ENCODE assay signal across 1 cellular context in the genomic region with DNA sequence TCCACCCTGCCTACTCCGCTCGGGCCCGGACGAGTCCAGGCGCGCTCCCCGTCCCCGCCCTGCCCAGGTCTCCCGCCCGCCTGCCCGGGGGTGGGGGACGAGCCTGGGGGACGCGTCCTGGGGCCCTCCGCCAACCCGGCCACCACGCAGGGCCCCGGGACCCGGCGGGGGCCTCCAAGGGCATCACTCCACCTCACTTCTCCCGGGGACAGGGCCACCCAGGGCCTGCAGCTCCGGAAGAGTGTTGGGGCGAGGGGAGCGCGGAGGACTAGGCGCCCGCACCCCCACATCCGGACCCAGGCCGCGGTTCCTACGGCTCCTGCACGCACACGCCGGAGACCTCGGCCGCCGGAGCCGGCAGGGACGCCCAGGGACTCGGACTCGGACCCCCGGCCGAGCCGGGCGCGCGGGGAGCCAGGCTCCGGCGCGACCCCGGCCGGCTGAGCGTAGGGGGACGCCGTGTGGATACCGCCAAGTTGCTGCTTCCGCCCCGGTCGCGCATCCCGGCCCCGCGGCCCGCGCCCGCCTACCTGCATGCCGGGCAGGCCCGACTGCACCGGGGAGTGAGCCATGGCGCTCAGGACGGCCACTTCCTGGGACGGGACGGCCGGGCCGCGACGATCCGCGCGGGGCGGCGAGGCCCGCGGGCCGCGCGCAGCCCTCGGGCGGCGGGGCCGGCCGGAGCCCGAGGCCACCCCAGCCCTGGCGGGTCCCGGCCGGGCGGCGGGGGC.
TF ChIP-seq lines count a peak whose summit lies in the region.

No MANE protein-coding gene starts in this region.

TF ChIP-seq in HepG2, 621 proteins besides CTCF, POLR2A, EP300 and RAD21 (continued from another document and continues in another):
- TF ChIP-seq, protein P1, sequence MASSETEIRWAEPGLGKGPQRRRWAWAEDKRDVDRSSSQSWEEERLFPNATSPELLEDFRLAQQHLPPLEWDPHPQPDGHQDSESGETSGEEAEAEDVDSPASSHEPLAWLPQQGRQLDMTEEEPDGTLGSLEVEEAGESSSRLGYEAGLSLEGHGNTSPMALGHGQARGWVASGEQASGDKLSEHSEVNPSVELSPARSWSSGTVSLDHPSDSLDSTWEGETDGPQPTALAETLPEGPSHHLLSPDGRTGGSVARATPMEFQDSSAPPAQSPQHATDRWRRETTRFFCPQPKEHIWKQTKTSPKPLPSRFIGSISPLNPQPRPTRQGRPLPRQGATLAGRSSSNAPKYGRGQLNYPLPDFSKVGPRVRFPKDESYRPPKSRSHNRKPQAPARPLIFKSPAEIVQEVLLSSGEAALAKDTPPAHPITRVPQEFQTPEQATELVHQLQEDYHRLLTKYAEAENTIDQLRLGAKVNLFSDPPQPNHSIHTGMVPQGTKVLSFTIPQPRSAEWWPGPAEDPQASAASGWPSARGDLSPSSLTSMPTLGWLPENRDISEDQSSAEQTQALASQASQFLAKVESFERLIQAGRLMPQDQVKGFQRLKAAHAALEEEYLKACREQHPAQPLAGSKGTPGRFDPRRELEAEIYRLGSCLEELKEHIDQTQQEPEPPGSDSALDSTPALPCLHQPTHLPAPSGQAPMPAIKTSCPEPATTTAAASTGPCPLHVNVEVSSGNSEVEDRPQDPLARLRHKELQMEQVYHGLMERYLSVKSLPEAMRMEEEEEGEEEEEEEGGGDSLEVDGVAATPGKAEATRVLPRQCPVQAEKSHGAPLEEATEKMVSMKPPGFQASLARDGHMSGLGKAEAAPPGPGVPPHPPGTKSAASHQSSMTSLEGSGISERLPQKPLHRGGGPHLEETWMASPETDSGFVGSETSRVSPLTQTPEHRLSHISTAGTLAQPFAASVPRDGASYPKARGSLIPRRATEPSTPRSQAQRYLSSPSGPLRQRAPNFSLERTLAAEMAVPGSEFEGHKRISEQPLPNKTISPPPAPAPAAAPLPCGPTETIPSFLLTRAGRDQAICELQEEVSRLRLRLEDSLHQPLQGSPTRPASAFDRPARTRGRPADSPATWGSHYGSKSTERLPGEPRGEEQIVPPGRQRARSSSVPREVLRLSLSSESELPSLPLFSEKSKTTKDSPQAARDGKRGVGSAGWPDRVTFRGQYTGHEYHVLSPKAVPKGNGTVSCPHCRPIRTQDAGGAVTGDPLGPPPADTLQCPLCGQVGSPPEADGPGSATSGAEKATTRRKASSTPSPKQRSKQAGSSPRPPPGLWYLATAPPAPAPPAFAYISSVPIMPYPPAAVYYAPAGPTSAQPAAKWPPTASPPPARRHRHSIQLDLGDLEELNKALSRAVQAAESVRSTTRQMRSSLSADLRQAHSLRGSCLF (CRISPR knock-in tag; IDR thresholded peaks at IDR 0.05; ENCODE audit: borderline replicate concordance): no peak
- TF ChIP-seq, protein P2, sequence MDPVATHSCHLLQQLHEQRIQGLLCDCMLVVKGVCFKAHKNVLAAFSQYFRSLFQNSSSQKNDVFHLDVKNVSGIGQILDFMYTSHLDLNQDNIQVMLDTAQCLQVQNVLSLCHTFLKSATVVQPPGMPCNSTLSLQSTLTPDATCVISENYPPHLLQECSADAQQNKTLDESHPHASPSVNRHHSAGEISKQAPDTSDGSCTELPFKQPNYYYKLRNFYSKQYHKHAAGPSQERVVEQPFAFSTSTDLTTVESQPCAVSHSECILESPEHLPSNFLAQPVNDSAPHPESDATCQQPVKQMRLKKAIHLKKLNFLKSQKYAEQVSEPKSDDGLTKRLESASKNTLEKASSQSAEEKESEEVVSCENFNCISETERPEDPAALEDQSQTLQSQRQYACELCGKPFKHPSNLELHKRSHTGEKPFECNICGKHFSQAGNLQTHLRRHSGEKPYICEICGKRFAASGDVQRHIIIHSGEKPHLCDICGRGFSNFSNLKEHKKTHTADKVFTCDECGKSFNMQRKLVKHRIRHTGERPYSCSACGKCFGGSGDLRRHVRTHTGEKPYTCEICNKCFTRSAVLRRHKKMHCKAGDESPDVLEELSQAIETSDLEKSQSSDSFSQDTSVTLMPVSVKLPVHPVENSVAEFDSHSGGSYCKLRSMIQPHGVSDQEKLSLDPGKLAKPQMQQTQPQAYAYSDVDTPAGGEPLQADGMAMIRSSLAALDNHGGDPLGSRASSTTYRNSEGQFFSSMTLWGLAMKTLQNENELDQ (CRISPR knock-in tag; IDR thresholded peaks at IDR 0.05; ENCODE audit: borderline replicate concordance): no peak
- no peak for TF ChIP-seq ZKSCAN1 (IDR thresholded peaks at IDR 0.05; ENCODE audit: low read length)
- TF ChIP-seq, protein P3, sequence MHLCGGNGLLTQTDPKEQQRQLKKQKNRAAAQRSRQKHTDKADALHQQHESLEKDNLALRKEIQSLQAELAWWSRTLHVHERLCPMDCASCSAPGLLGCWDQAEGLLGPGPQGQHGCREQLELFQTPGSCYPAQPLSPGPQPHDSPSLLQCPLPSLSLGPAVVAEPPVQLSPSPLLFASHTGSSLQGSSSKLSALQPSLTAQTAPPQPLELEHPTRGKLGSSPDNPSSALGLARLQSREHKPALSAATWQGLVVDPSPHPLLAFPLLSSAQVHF (CRISPR knock-in tag; IDR thresholded peaks at IDR 0.05): no peak
- TF ChIP-seq, protein P4, sequence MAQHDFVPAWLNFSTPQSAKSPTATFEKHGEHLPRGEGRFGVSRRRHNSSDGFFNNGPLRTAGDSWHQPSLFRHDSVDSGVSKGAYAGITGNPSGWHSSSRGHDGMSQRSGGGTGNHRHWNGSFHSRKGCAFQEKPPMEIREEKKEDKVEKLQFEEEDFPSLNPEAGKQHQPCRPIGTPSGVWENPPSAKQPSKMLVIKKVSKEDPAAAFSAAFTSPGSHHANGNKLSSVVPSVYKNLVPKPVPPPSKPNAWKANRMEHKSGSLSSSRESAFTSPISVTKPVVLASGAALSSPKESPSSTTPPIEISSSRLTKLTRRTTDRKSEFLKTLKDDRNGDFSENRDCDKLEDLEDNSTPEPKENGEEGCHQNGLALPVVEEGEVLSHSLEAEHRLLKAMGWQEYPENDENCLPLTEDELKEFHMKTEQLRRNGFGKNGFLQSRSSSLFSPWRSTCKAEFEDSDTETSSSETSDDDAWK (CRISPR knock-in tag; IDR thresholded peaks at IDR 0.05): no peak
- TF ChIP-seq NBN (conservative IDR thresholded peaks at IDR 0.05): no peak
- no peak for TF ChIP-seq ZNF235 (CRISPR knock-in tag; IDR thresholded peaks at IDR 0.05; ENCODE audit: borderline replicate concordance)
- TF ChIP-seq ZNF546 (CRISPR knock-in tag; conservative IDR thresholded peaks at IDR 0.05): no peak
- TF ChIP-seq ZNF143 (CRISPR knock-in tag; IDR thresholded peaks at IDR 0.05): no peak
- no peak for TF ChIP-seq HNRNPL (IDR thresholded peaks at IDR 0.05; ENCODE audit: low read depth, low read length)
- no peak for TF ChIP-seq ZSCAN25 (CRISPR knock-in tag; IDR thresholded peaks at IDR 0.05)
- TF ChIP-seq GPN1 (CRISPR knock-in tag; IDR thresholded peaks at IDR 0.05; ENCODE audit: borderline replicate concordance): no peak
- TF ChIP-seq, protein P5, sequence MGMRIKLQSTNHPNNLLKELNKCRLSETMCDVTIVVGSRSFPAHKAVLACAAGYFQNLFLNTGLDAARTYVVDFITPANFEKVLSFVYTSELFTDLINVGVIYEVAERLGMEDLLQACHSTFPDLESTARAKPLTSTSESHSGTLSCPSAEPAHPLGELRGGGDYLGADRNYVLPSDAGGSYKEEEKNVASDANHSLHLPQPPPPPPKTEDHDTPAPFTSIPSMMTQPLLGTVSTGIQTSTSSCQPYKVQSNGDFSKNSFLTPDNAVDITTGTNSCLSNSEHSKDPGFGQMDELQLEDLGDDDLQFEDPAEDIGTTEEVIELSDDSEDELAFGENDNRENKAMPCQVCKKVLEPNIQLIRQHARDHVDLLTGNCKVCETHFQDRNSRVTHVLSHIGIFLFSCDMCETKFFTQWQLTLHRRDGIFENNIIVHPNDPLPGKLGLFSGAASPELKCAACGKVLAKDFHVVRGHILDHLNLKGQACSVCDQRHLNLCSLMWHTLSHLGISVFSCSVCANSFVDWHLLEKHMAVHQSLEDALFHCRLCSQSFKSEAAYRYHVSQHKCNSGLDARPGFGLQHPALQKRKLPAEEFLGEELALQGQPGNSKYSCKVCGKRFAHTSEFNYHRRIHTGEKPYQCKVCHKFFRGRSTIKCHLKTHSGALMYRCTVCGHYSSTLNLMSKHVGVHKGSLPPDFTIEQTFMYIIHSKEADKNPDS (CRISPR knock-in tag; IDR thresholded peaks at IDR 0.05): no peak
- TF ChIP-seq, protein P6, sequence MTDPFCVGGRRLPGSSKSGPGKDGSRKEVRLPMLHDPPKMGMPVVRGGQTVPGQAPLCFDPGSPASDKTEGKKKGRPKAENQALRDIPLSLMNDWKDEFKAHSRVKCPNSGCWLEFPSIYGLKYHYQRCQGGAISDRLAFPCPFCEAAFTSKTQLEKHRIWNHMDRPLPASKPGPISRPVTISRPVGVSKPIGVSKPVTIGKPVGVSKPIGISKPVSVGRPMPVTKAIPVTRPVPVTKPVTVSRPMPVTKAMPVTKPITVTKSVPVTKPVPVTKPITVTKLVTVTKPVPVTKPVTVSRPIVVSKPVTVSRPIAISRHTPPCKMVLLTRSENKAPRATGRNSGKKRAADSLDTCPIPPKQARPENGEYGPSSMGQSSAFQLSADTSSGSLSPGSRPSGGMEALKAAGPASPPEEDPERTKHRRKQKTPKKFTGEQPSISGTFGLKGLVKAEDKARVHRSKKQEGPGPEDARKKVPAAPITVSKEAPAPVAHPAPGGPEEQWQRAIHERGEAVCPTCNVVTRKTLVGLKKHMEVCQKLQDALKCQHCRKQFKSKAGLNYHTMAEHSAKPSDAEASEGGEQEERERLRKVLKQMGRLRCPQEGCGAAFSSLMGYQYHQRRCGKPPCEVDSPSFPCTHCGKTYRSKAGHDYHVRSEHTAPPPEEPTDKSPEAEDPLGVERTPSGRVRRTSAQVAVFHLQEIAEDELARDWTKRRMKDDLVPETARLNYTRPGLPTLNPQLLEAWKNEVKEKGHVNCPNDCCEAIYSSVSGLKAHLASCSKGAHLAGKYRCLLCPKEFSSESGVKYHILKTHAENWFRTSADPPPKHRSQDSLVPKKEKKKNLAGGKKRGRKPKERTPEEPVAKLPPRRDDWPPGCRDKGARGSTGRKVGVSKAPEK (CRISPR knock-in tag; IDR thresholded peaks at IDR 0.05; ENCODE audit: borderline replicate concordance): no peak
- TF ChIP-seq IKZF4 (CRISPR knock-in tag; IDR thresholded peaks at IDR 0.05; ENCODE audit: borderline replicate concordance, low read depth, not compliant biosample characterization): no peak
- no peak for TF ChIP-seq CREM (IDR thresholded peaks at IDR 0.05)
- TF ChIP-seq CREM (CRISPR knock-in tag; IDR thresholded peaks at IDR 0.05): no peak
- no peak for TF ChIP-seq PTBP1 (IDR thresholded peaks at IDR 0.05; ENCODE audit: low read depth, low read length, poor library complexity, severe bottlenecking)
- TF ChIP-seq ZNF883 (CRISPR knock-in tag; IDR thresholded peaks at IDR 0.05; ENCODE audit: not compliant biosample characterization): no peak
- TF ChIP-seq ZNF263 (CRISPR knock-in tag; IDR thresholded peaks at IDR 0.05): no peak
- peak; percentile 39; the same call in 1 of the 2 replicates for TF ChIP-seq TAF1 (CRISPR knock-in tag; IDR thresholded peaks at IDR 0.05)
- TF ChIP-seq BORCS8-MEF2B (CRISPR knock-in tag; IDR thresholded peaks at IDR 0.05): no peak
- no peak for TF ChIP-seq ADNP (CRISPR knock-in tag; IDR thresholded peaks at IDR 0.05)
- TF ChIP-seq, protein P7, sequence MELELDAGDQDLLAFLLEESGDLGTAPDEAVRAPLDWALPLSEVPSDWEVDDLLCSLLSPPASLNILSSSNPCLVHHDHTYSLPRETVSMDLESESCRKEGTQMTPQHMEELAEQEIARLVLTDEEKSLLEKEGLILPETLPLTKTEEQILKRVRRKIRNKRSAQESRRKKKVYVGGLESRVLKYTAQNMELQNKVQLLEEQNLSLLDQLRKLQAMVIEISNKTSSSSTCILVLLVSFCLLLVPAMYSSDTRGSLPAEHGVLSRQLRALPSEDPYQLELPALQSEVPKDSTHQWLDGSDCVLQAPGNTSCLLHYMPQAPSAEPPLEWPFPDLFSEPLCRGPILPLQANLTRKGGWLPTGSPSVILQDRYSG (CRISPR knock-in tag; IDR thresholded peaks at IDR 0.05): no peak
- no peak for TF ChIP-seq MTA3 (CRISPR knock-in tag; IDR thresholded peaks at IDR 0.05)
- no peak for TF ChIP-seq FOSL2 (CRISPR knock-in tag; IDR thresholded peaks at IDR 0.05)
- TF ChIP-seq POGZ (CRISPR knock-in tag; IDR thresholded peaks at IDR 0.05): no peak
- TF ChIP-seq, protein P8, sequence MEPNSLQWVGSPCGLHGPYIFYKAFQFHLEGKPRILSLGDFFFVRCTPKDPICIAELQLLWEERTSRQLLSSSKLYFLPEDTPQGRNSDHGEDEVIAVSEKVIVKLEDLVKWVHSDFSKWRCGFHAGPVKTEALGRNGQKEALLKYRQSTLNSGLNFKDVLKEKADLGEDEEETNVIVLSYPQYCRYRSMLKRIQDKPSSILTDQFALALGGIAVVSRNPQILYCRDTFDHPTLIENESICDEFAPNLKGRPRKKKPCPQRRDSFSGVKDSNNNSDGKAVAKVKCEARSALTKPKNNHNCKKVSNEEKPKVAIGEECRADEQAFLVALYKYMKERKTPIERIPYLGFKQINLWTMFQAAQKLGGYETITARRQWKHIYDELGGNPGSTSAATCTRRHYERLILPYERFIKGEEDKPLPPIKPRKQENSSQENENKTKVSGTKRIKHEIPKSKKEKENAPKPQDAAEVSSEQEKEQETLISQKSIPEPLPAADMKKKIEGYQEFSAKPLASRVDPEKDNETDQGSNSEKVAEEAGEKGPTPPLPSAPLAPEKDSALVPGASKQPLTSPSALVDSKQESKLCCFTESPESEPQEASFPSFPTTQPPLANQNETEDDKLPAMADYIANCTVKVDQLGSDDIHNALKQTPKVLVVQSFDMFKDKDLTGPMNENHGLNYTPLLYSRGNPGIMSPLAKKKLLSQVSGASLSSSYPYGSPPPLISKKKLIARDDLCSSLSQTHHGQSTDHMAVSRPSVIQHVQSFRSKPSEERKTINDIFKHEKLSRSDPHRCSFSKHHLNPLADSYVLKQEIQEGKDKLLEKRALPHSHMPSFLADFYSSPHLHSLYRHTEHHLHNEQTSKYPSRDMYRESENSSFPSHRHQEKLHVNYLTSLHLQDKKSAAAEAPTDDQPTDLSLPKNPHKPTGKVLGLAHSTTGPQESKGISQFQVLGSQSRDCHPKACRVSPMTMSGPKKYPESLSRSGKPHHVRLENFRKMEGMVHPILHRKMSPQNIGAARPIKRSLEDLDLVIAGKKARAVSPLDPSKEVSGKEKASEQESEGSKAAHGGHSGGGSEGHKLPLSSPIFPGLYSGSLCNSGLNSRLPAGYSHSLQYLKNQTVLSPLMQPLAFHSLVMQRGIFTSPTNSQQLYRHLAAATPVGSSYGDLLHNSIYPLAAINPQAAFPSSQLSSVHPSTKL (CRISPR knock-in tag; IDR thresholded peaks at IDR 0.05): no peak
- no peak for TF ChIP-seq SP1 (IDR thresholded peaks at IDR 0.05)
- TF ChIP-seq SP1 (CRISPR knock-in tag; IDR thresholded peaks at IDR 0.05): no peak
- no peak for TF ChIP-seq ZNF619 (CRISPR knock-in tag; IDR thresholded peaks at IDR 0.05)
- TF ChIP-seq KLF6 (CRISPR knock-in tag; IDR thresholded peaks at IDR 0.05): no peak
- no peak for TF ChIP-seq EED (CRISPR knock-in tag; IDR thresholded peaks at IDR 0.05)
- TF ChIP-seq ZNF652 (CRISPR knock-in tag; IDR thresholded peaks at IDR 0.05; ENCODE audit: borderline replicate concordance, low read depth): no peak
- no peak for TF ChIP-seq ZNF430 (CRISPR knock-in tag; IDR thresholded peaks at IDR 0.05)
- TF ChIP-seq, protein P9, sequence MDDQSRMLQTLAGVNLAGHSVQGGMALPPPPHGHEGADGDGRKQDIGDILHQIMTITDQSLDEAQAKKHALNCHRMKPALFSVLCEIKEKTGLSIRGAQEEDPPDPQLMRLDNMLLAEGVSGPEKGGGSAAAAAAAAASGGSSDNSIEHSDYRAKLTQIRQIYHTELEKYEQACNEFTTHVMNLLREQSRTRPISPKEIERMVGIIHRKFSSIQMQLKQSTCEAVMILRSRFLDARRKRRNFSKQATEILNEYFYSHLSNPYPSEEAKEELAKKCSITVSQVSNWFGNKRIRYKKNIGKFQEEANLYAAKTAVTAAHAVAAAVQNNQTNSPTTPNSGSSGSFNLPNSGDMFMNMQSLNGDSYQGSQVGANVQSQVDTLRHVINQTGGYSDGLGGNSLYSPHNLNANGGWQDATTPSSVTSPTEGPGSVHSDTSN (CRISPR knock-in tag; IDR thresholded peaks at IDR 0.05; ENCODE audit: borderline replicate concordance): no peak
- TF ChIP-seq NFRKB (IDR thresholded peaks at IDR 0.05): no peak
- no peak for TF ChIP-seq ZNF879 (CRISPR knock-in tag; IDR thresholded peaks at IDR 0.05)
- TF ChIP-seq ZNF264 (CRISPR knock-in tag; IDR thresholded peaks at IDR 0.05): no peak
